Comparison of ENCODE assay signal across 7 cellular contexts in the genomic region with DNA sequence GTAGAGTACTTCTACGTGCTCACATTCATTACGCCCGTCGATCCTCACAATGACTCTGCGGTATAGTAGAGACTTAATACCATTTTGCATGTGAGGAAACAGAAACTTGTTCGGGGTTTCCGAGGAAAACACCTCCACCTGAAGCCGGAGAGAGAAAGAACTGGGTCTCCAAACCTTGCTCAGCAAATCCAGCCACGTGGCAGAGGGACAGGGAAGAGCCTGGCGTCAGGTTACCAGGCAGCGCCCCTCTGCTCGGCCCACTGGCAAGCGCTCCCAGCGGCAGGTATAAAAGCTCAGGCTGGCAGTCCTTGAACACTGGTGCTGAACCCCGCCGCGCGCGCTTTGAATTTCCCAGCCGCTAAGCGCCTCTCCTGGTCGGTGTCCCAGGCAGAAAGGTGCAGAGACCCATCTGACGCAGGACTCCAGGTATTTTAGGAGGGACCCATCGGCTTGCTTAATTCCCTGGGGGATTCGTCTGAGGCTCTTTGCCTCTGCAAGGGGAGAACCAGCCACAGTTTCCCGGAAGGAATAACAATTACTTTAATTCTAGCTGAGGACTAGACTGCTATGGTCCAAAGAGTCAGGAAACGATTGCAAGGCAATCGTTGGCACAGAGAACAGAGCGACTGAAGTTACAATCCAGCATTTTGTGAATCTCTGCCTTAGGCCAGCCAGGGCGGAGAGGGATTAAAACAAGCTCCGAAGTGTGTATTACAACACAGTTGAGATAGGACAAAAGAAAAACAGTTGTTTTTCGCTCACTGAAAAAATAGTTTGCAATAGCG. TPM values are rescaled to one million over a fixed set of nuclear protein-coding genes. Genes with fewer than 3 reads are reported as not detected.
DNase-seq lines count a peak whose midpoint lies in the region; ATAC-seq and TF ChIP-seq lines count a peak whose summit lies in the region.

TSS of gene C2CD4A (plus strand) at position 315 of the 785 bp plus-strand sequence. CDS start 637 bp downstream, outside the sequence.

- ATAC-seq in GM18868 (IDR thresholded peaks at IDR 0.05; ENCODE audit: unreplicated experiment): peak; percentile 55
- ATAC-seq in right lobe of liver: peak; percentile 84 to 91 (median 88)
- no peak for ATAC-seq in HG02885 (IDR thresholded peaks at IDR 0.05; ENCODE audit: poor library complexity, unreplicated experiment)

- H3K9me3 Mint-ChIP-seq in activated CD4-positive, alpha-beta T cell treated with anti-CD3 and anti-CD28 coated beads, Interleukin-2, amount 10 ng/mL, durations not matched to agents 24 days and 14 days: no peaks in the 10 kb centered on the region
- H3K9me3 Mint-ChIP-seq in dendritic cell treated with granulocyte-macrophage colony-stimulating factor and Interleukin-4, amounts not matched to agents 40 ng/mL and 50 ng/mL, for 4 days: no peaks in the 10 kb centered on the region

- peak within 1 kb of the TSS in 1 of 3 donors; percentile 8 for H3K27ac ChIP-seq in right lobe of liver

- H3K4me1 Mint-ChIP-seq in activated CD4-positive, alpha-beta T cell treated with anti-CD3 and anti-CD28 coated beads, Interleukin-2, amount 10 ng/mL, durations not matched to agents 24 days and 14 days: peaks cover 21% of the 10 kb centered on the region
- peaks cover 24% of the 10 kb centered on the region for H3K4me1 Mint-ChIP-seq in dendritic cell treated with granulocyte-macrophage colony-stimulating factor and Interleukin-4, amounts not matched to agents 40 ng/mL and 50 ng/mL, for 4 days (ENCODE audit: low read depth)

- intact Hi-C loops in activated CD4-positive, alpha-beta T cell treated with anti-CD3 and anti-CD28 coated beads, Interleukin-2, amount 10 ng/mL, durations not matched to agents 24 days and 14 days (cut with micrococcal nuclease): loop anchor here (5.0 to 10.0 kb wide), 2 partner anchors 95 to 1482 kb away; no protein-coding TSS in a partner anchor
- intact Hi-C loops in dendritic cell treated with granulocyte-macrophage colony-stimulating factor and Interleukin-4, amounts not matched to agents 40 ng/mL and 50 ng/mL, for 4 days (cut with micrococcal nuclease): loop anchor here (5.0 kb wide), 1 partner anchor 40 kb away; no protein-coding TSS in a partner anchor
- intact Hi-C loops in right lobe of liver (cut with DNase I): no loop called here

- no peaks in the 10 kb centered on the region for H3K9me3 ChIP-seq in right lobe of liver

- 6% methylated on average over 18 of the region's 33 CpGs for WGBS in right lobe of liver (ENCODE audit: insufficient coverage, low coverage, low lambda C conversion rate, missing lambda C conversion rate)

- TF ChIP-seq POLR2A in right lobe of liver (IDR thresholded peaks at IDR 0.05): peak; percentile 66

- H3K27ac Mint-ChIP-seq in activated CD4-positive, alpha-beta T cell treated with anti-CD3 and anti-CD28 coated beads, Interleukin-2, amount 10 ng/mL, durations not matched to agents 24 days and 14 days: peak within 1 kb of the TSS; percentile 14
- no peak within 1 kb of the TSS for H3K27ac Mint-ChIP-seq in dendritic cell treated with granulocyte-macrophage colony-stimulating factor and Interleukin-4, amounts not matched to agents 40 ng/mL and 50 ng/mL, for 4 days

- H3K27me3 ChIP-seq in right lobe of liver: no peaks in the 10 kb centered on the region

- peaks cover 54% of the 10 kb centered on the region for H3K27me3 Mint-ChIP-seq in activated CD4-positive, alpha-beta T cell treated with anti-CD3 and anti-CD28 coated beads, Interleukin-2, amount 10 ng/mL, durations not matched to agents 24 days and 14 days
- peaks cover 52% of the 10 kb centered on the region for H3K27me3 Mint-ChIP-seq in dendritic cell treated with granulocyte-macrophage colony-stimulating factor and Interleukin-4, amounts not matched to agents 40 ng/mL and 50 ng/mL, for 4 days

- H3K4me3 ChIP-seq in right lobe of liver: peak within 1 kb of the TSS; percentile 21 to 53 (median 35)

- H3K36me3 Mint-ChIP-seq in activated CD4-positive, alpha-beta T cell treated with anti-CD3 and anti-CD28 coated beads, Interleukin-2, amount 10 ng/mL, durations not matched to agents 24 days and 14 days (ENCODE audit: low read depth): peaks cover 2% of the 10 kb centered on the region
- H3K36me3 Mint-ChIP-seq in dendritic cell treated with granulocyte-macrophage colony-stimulating factor and Interleukin-4, amounts not matched to agents 40 ng/mL and 50 ng/mL, for 4 days (ENCODE audit: low read depth): no peaks in the 10 kb centered on the region

- peak; percentile 70 for DNase-seq in NCI-H2081 treated with DMSO at 0.1 percent for 48 hours (lab: John Stamatoyannopoulos, UW)
- DNase-seq in activated CD4-positive, alpha-beta T cell treated with anti-CD3 and anti-CD28 coated beads, Interleukin-2, amount 10 ng/mL, durations not matched to agents 24 days and 14 days: peak; percentile 84
- DNase-seq in right lobe of liver: peak; percentile 83 to 93 (median 89)
- DNase-seq in stimulated activated CD4-positive, alpha-beta T cell treated with anti-CD3 and anti-CD28 coated beads, Interleukin-2, amount 100 ng/mL, for 48 hours: peak; percentile 41 to 50

- peaks cover 0 to 13% (median 2%) of the 10 kb centered on the region in 4 donors for H3K4me1 ChIP-seq in right lobe of liver

- peak; percentile 11 to 28 (median 26) for TF ChIP-seq CTCF in right lobe of liver (IDR thresholded peaks at IDR 0.05)

- no peaks in the 10 kb centered on the region for H3K36me3 ChIP-seq in right lobe of liver

- H3K4me3 Mint-ChIP-seq in activated CD4-positive, alpha-beta T cell treated with anti-CD3 and anti-CD28 coated beads, Interleukin-2, amount 10 ng/mL, durations not matched to agents 24 days and 14 days: peak within 1 kb of the TSS; percentile 78
- peak within 1 kb of the TSS; percentile 69 for H3K4me3 Mint-ChIP-seq in dendritic cell treated with granulocyte-macrophage colony-stimulating factor and Interleukin-4, amounts not matched to agents 40 ng/mL and 50 ng/mL, for 4 days

RNA-seq across cellular contexts. Expression of gene C2CD4A, which starts in this region (rescaled TPM):
- total RNA-seq in activated CD4-positive, alpha-beta T cell treated with anti-CD3 and anti-CD28 coated beads, Interleukin-2, amount 10 ng/mL, durations not matched to agents 24 days and 14 days: 0.05 and 0.24 TPM in 2 replicates
- total RNA-seq in right lobe of liver: 1 to 10 TPM in 3 of 6 experiments, under 1 TPM in 1, not detected in 2; 0.53 to 6.3 (median 3.7) TPM

Comparison
In these comparisons a context has a peak if more than half of its experiments do, and no peak if none do; other contexts are left out.
1. Peak in DNase-seq in activated CD4-positive, alpha-beta T cell treated with anti-CD3 and anti-CD28 coated beads, Interleukin-2, amount 10 ng/mL, durations not matched to agents 24 days and 14 days; RNA of the gene not detected or under 1 TPM.
2. intact Hi-C loops: an anchor here in activated CD4-positive, alpha-beta T cell treated with anti-CD3 and anti-CD28 coated beads, Interleukin-2, amount 10 ng/mL, durations not matched to agents 24 days and 14 days (5.0 to 10.0 kb wide) and dendritic cell treated with granulocyte-macrophage colony-stimulating factor and Interleukin-4, amounts not matched to agents 40 ng/mL and 50 ng/mL, for 4 days (5.0 kb wide); none called in right lobe of liver.